ENCODE assay signal across 13 cellular contexts in the genomic region with DNA sequence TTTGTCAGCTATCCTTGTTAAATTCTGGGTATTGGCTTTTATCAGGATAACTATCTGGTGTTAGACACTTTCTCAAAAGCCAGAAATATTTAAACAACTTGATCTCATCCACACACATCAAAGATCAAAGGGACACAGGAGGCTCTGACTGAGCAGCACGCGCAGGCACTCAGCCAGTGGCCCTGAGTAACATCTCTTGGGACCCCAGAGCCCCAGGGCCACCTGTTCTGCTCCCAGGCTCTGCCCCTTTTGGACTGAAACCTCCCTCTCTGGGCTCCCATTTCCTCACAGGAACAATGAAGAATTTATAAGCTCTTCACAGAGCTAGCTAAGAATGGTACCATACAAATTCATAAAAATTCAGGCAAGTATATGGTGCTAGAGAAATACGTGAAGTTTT. TPM values are rescaled to one million over a fixed set of nuclear protein-coding genes. Genes with fewer than 3 reads are reported as not detected.
DNase-seq lines count a peak whose midpoint lies in the region; ATAC-seq lines count a peak whose summit lies in the region.
"Had no signal": no experiment of that assay in that cellular context is flagged by ENCODE, and none has a peak within 500 bp of the region (broad histone marks: within the 10 kb centered on the region; RNA-seq: fewer than 3 reads in every experiment).

No MANE protein-coding gene starts in this region.

- no peak for ATAC-seq in activated T-helper 17 cell treated with anti-CD3 and anti-CD28 coated beads, Interleukin-2, amount 50 U/mL, for 72 hours (replicated peaks)
- ATAC-seq in naive thymus-derived CD8-positive, alpha-beta T cell = peak in 1 of 2 donors; percentile 35
- ATAC-seq in GM21737 (IDR thresholded peaks at IDR 0.05; ENCODE audit: unreplicated experiment) = no peak

- peak overlapping the region; percentile 54 for H3K4me3 Mint-ChIP-seq in activated T-helper 17 cell treated with anti-CD3 and anti-CD28 coated beads, Interleukin-2, amount 50 U/mL, for 72 hours
- H3K4me3 Mint-ChIP-seq in naive thymus-derived CD8-positive, alpha-beta T cell = peak overlapping the region; percentile 36 to 77 (median 70)
- H3K4me3 Mint-ChIP-seq: neural progenitor cell had no signal

- peaks cover 29% of the 10 kb centered on the region for H3K36me3 Mint-ChIP-seq in activated T-helper 17 cell treated with anti-CD3 and anti-CD28 coated beads, Interleukin-2, amount 50 U/mL, for 72 hours (ENCODE audit: low read depth)
- H3K36me3 Mint-ChIP-seq in naive thymus-derived CD8-positive, alpha-beta T cell = peaks cover 0 to 4% (median 0%) of the 10 kb centered on the region in 3 donors
- H3K36me3 Mint-ChIP-seq: neural progenitor cell had no signal

- DNase-seq in NCI-H82 (lab: John Stamatoyannopoulos, UW) (peak; percentile 7), NCI-H82 treated with DMSO at 0.1 percent for 48 hours (lab: John Stamatoyannopoulos, UW; ENCODE audit: unreplicated experiment) (no peak), NCI-H1694 (lab: John Stamatoyannopoulos, UW) (peak; percentile 42), NCI-H69 (lab: John Stamatoyannopoulos, UW) (no peak), NCI-H2196 (lab: John Stamatoyannopoulos, UW; ENCODE audit: unreplicated experiment) (no peak)
- peak in 3 of 10 donors; percentile 29 to 35 (median 32) for DNase-seq in naive thymus-derived CD8-positive, alpha-beta T cell
- DNase-seq: 8988T, Calu3, NCI-H1092 treated with DMSO at 0.1 percent for 48 hours, transverse colon had no signal

- POLR2A ChIA-PET in naive thymus-derived CD8-positive, alpha-beta T cell (lab: Charles Lee) = interaction anchor here (0.6 to 8.4 kb wide), 8 partner anchors 12 to 328 kb away, joined by 3 to 201 read pairs (median 3); a partner anchor contains a TSS

- H3K9me3 Mint-ChIP-seq in activated T-helper 17 cell treated with anti-CD3 and anti-CD28 coated beads, Interleukin-2, amount 50 U/mL, for 72 hours = no peaks in the 10 kb centered on the region
- no peaks in the 10 kb centered on the region for H3K9me3 Mint-ChIP-seq in naive thymus-derived CD8-positive, alpha-beta T cell
- H3K9me3 Mint-ChIP-seq: neural progenitor cell had no signal

- peaks cover 52% of the 10 kb centered on the region for H3K4me1 Mint-ChIP-seq in activated T-helper 17 cell treated with anti-CD3 and anti-CD28 coated beads, Interleukin-2, amount 50 U/mL, for 72 hours
- peaks cover 35 to 93% (median 88%) of the 10 kb centered on the region in 4 donors for H3K4me1 Mint-ChIP-seq in naive thymus-derived CD8-positive, alpha-beta T cell

- peak overlapping the region; percentile 80 for H3K27ac Mint-ChIP-seq in activated T-helper 17 cell treated with anti-CD3 and anti-CD28 coated beads, Interleukin-2, amount 50 U/mL, for 72 hours
- H3K27ac Mint-ChIP-seq in naive thymus-derived CD8-positive, alpha-beta T cell = peak overlapping the region; percentile 79 to 100 (median 94)
- H3K27ac Mint-ChIP-seq: neural progenitor cell had no signal

- no peaks in the 10 kb centered on the region for H3K27me3 Mint-ChIP-seq in activated T-helper 17 cell treated with anti-CD3 and anti-CD28 coated beads, Interleukin-2, amount 50 U/mL, for 72 hours
- H3K27me3 Mint-ChIP-seq in naive thymus-derived CD8-positive, alpha-beta T cell = no peaks in the 10 kb centered on the region

RNA-seq across cellular contexts. Expression of a gene that starts 16.1 kb away (rescaled TPM):
- total RNA-seq in activated T-helper 17 cell treated with anti-CD3 and anti-CD28 coated beads, Interleukin-2, amount 50 U/mL, for 72 hours = 10 to 100 TPM; 15.5 to 15.8 TPM
- 10 to 100 TPM; 55.2 to 59.1 TPM for total RNA-seq in naive thymus-derived CD8-positive, alpha-beta T cell
- 10 to 100 TPM in 1 of 3 donors, 1 to 10 TPM in 2; 5.2 to 18.1 (median 5.9) TPM for polyA plus RNA-seq in naive thymus-derived CD8-positive, alpha-beta T cell

Comparison
In these comparisons a context has a peak if more than half of its experiments do, and no peak if none do; other contexts are left out.
1. DNase-seq: peak in NCI-H82 (single experiment) and NCI-H1694 (single experiment); none in NCI-H82 treated with DMSO at 0.1 percent for 48 hours (single experiment), NCI-H69 (single experiment) and NCI-H2196 (single experiment).